Comparison of ENCODE assay signal across 12 cellular contexts in genomic region chr2:65024149-65024829, GRCh38. TPM values are rescaled to one million over a fixed set of nuclear protein-coding genes. Genes with fewer than 3 reads are reported as not detected.
A peak's percentile ranks its signal among the peaks of the same experiment; 100 is the strongest.
DNase-seq lines count a peak whose midpoint lies in the region; ATAC-seq and TF ChIP-seq lines count a peak whose summit lies in the region.
"Had no signal": no experiment of that assay in that cellular context is flagged by ENCODE, and none has a peak within 500 bp of the region (broad histone marks: within the 10 kb centered on the region; RNA-seq: fewer than 3 reads in every experiment).

No MANE protein-coding gene starts in this region.

- H3K4me1 Mint-ChIP-seq in naive B cell = peaks cover 22 to 59% (median 48%) of the 10 kb centered on the region in 3 donors
- H3K4me1 Mint-ChIP-seq in activated CD8-positive, alpha-beta T cell treated with anti-CD3 and anti-CD28 coated beads, Interleukin-2, amount 10 ng/mL, durations not matched to agents 7 days and 5 days (ENCODE audit: low read depth) = peaks cover 6% of the 10 kb centered on the region
- peaks cover 13% of the 10 kb centered on the region for H3K4me1 Mint-ChIP-seq in activated T-helper 1 cell treated with anti-CD3 and anti-CD28 coated beads, Interleukin-12 subunit alpha, Interleukin-12 subunit beta, Interleukin-2, Interleukin-4 antibody, amounts not matched to agents 30 ng/mL and 10 ng/mL and 1 ng/mL, durations not matched to agents 14 hours and 24 hours and 36 hours (ENCODE audit: low read depth)

- H3K9me3 ChIP-seq in DND-41 (ENCODE audit: insufficient read depth, low read length, severe bottlenecking) (no peaks in the 10 kb centered on the region), MG63 (no peaks in the 10 kb centered on the region)
- H3K9me3 ChIP-seq: heart right ventricle had no signal

- no peaks in the 10 kb centered on the region for H3K4me1 ChIP-seq in DND-41 (ENCODE audit: insufficient read depth, low read length)

- peak overlapping the region in 5 of 8 donors; percentile 6 to 61 (median 52) for H3K4me3 Mint-ChIP-seq in naive B cell
- no peak overlapping the region for H3K4me3 Mint-ChIP-seq in activated CD8-positive, alpha-beta T cell treated with anti-CD3 and anti-CD28 coated beads, Interleukin-2, amount 10 ng/mL, durations not matched to agents 7 days and 5 days
- no peak overlapping the region for H3K4me3 Mint-ChIP-seq in activated T-helper 1 cell treated with anti-CD3 and anti-CD28 coated beads, Interleukin-12 subunit alpha, Interleukin-12 subunit beta, Interleukin-2, Interleukin-4 antibody, amounts not matched to agents 30 ng/mL and 10 ng/mL and 1 ng/mL, durations not matched to agents 14 hours and 24 hours and 36 hours

- intact Hi-C loops in activated T-helper 1 cell treated with anti-CD3 and anti-CD28 coated beads, Interleukin-12 subunit alpha, Interleukin-12 subunit beta, Interleukin-2, Interleukin-4 antibody, amounts not matched to agents 30 ng/mL and 10 ng/mL and 1 ng/mL, durations not matched to agents 14 hours and 24 hours and 36 hours (cut with micrococcal nuclease) = no loop called here

- POLR2A ChIA-PET in activated CD8-positive, alpha-beta T cell treated with anti-CD3 and anti-CD28 coated beads, Interleukin-2, amount 10 ng/mL, durations not matched to agents 7 days and 5 days (lab: Charles Lee) = no interaction called here

- no peak for DNase-seq in DND-41
- peak; percentile 43 for DNase-seq in MG63
- peak; percentile 87 for DNase-seq in brain microvascular endothelial cell
- DNase-seq in naive B cell = no peak
- DNase-seq in activated CD8-positive, alpha-beta T cell treated with anti-CD3 and anti-CD28 coated beads, Interleukin-2, amount 10 ng/mL, durations not matched to agents 7 days and 5 days = no peak
- DNase-seq in activated T-helper 1 cell treated with anti-CD3 and anti-CD28 coated beads, Interleukin-12 subunit alpha, Interleukin-12 subunit beta, Interleukin-2, Interleukin-4 antibody, amounts not matched to agents 30 ng/mL and 10 ng/mL and 1 ng/mL, durations not matched to agents 14 hours and 24 hours and 36 hours (ENCODE audit: low spot score) = no peak
- DNase-seq in SHP77 (lab: John Stamatoyannopoulos, UW) = no peak
- DNase-seq: heart right ventricle, SW 1271 had no signal

- no peak overlapping the region for H3K9ac ChIP-seq in DND-41 (ENCODE audit: low read depth, low read length)

- in situ Hi-C loops in brain microvascular endothelial cell (cut with HindIII; ENCODE audit: low pct_ligation_motif_present, low sequenced_read_pairs) = no loop called here

- H3K36me3 Mint-ChIP-seq in naive B cell = peaks cover 4 to 29% of the 10 kb centered on the region in 2 donors
- peaks cover 34% of the 10 kb centered on the region for H3K36me3 Mint-ChIP-seq in activated CD8-positive, alpha-beta T cell treated with anti-CD3 and anti-CD28 coated beads, Interleukin-2, amount 10 ng/mL, durations not matched to agents 7 days and 5 days (ENCODE audit: low read depth)
- peaks cover 14% of the 10 kb centered on the region for H3K36me3 Mint-ChIP-seq in activated T-helper 1 cell treated with anti-CD3 and anti-CD28 coated beads, Interleukin-12 subunit alpha, Interleukin-12 subunit beta, Interleukin-2, Interleukin-4 antibody, amounts not matched to agents 30 ng/mL and 10 ng/mL and 1 ng/mL, durations not matched to agents 14 hours and 24 hours and 36 hours (ENCODE audit: low read depth)

- H3K27ac Mint-ChIP-seq in naive B cell = peak overlapping the region; percentile 11 to 93 (median 66)
- H3K27ac Mint-ChIP-seq in activated CD8-positive, alpha-beta T cell treated with anti-CD3 and anti-CD28 coated beads, Interleukin-2, amount 10 ng/mL, durations not matched to agents 7 days and 5 days = no peak overlapping the region
- H3K27ac Mint-ChIP-seq in activated T-helper 1 cell treated with anti-CD3 and anti-CD28 coated beads, Interleukin-12 subunit alpha, Interleukin-12 subunit beta, Interleukin-2, Interleukin-4 antibody, amounts not matched to agents 30 ng/mL and 10 ng/mL and 1 ng/mL, durations not matched to agents 14 hours and 24 hours and 36 hours = no peak overlapping the region

- no peak overlapping the region for H3K4me2 ChIP-seq in DND-41 (ENCODE audit: insufficient read depth, low read length)

- H3K27me3 Mint-ChIP-seq in naive B cell = no peaks in the 10 kb centered on the region
- no peaks in the 10 kb centered on the region for H3K27me3 Mint-ChIP-seq in activated CD8-positive, alpha-beta T cell treated with anti-CD3 and anti-CD28 coated beads, Interleukin-2, amount 10 ng/mL, durations not matched to agents 7 days and 5 days (ENCODE audit: low read depth)
- H3K27me3 Mint-ChIP-seq in activated T-helper 1 cell treated with anti-CD3 and anti-CD28 coated beads, Interleukin-12 subunit alpha, Interleukin-12 subunit beta, Interleukin-2, Interleukin-4 antibody, amounts not matched to agents 30 ng/mL and 10 ng/mL and 1 ng/mL, durations not matched to agents 14 hours and 24 hours and 36 hours (ENCODE audit: insufficient read depth) = no peaks in the 10 kb centered on the region

- ATAC-seq in DND-41 (ENCODE audit: insufficient read depth, low read depth) (peak; percentile 21; the same call in 1 of the 3 replicates), naive B cell (ENCODE audit: low read depth in 2 of 2) (no peak), HG02623 (IDR thresholded peaks at IDR 0.05; ENCODE audit: unreplicated experiment) (no peak)
- ATAC-seq in activated CD8-positive, alpha-beta T cell treated with anti-CD3 and anti-CD28 coated beads, Interleukin-2, amount 10 ng/mL, durations not matched to agents 7 days and 5 days = no peak
- ATAC-seq: heart right ventricle had no signal

- H3K79me2 ChIP-seq in DND-41 (ENCODE audit: insufficient read depth, low read length) = peaks cover 2% of the 10 kb centered on the region; the same call in 1 of the 2 replicates

- no peak overlapping the region for H2AFZ ChIP-seq in DND-41 (ENCODE audit: low read depth, low read length)

- H3K27me3 ChIP-seq in DND-41 (ENCODE audit: insufficient read depth, low read length, poor library complexity) (no peaks in the 10 kb centered on the region), MG63 (no peaks in the 10 kb centered on the region), brain microvascular endothelial cell (replicated peaks) (no peaks in the 10 kb centered on the region)
- H3K27me3 ChIP-seq: cardiac muscle cell, heart right ventricle had no signal

- peaks cover 27% of the 10 kb centered on the region for H4K20me1 ChIP-seq in DND-41 (ENCODE audit: insufficient read depth, low read length)

- TF ChIP-seq CTCF in DND-41 (IDR thresholded peaks at IDR 0.05; ENCODE audit: borderline replicate concordance, extremely low read depth, low read length, poor library complexity, severe bottlenecking) (no peak), brain microvascular endothelial cell (IDR thresholded peaks at IDR 0.05; ENCODE audit: low read depth, low read length, missing control alignments) (no peak)

- H3K36me3 ChIP-seq in DND-41 (ENCODE audit: insufficient read depth, low read length) (peaks cover 52% of the 10 kb centered on the region), MG63 (peaks cover 25% of the 10 kb centered on the region), brain microvascular endothelial cell (replicated peaks) (no peaks in the 10 kb centered on the region)

- CTCF ChIA-PET in activated CD8-positive, alpha-beta T cell treated with anti-CD3 and anti-CD28 coated beads, Interleukin-2, amount 10 ng/mL, durations not matched to agents 7 days and 5 days (lab: Charles Lee) = interaction anchor here (1.6 kb wide), 1 partner anchor 106 kb away, joined by 5 read pairs; no protein-coding TSS in a partner anchor

- no peaks in the 10 kb centered on the region for H3K9me3 Mint-ChIP-seq in naive B cell
- H3K9me3 Mint-ChIP-seq in activated CD8-positive, alpha-beta T cell treated with anti-CD3 and anti-CD28 coated beads, Interleukin-2, amount 10 ng/mL, durations not matched to agents 7 days and 5 days (ENCODE audit: insufficient read depth) = no peaks in the 10 kb centered on the region
- H3K9me3 Mint-ChIP-seq in activated T-helper 1 cell treated with anti-CD3 and anti-CD28 coated beads, Interleukin-12 subunit alpha, Interleukin-12 subunit beta, Interleukin-2, Interleukin-4 antibody, amounts not matched to agents 30 ng/mL and 10 ng/mL and 1 ng/mL, durations not matched to agents 14 hours and 24 hours and 36 hours = no peaks in the 10 kb centered on the region

- H3K4me3 ChIP-seq in DND-41 (ENCODE audit: low read depth in 1 of 2, low read length in 2 of 2) (no peak overlapping the region), MG63 (no peak overlapping the region), brain microvascular endothelial cell (ENCODE audit: low read depth, low read length) (no peak overlapping the region)
- H3K4me3 ChIP-seq: cardiac muscle cell, heart right ventricle had no signal

- H3K27ac ChIP-seq in DND-41 (ENCODE audit: low read length) (peak overlapping the region; percentile 11; the same call in 1 of the 2 replicates), brain microvascular endothelial cell (peak overlapping the region; percentile 67)
- H3K27ac ChIP-seq: cardiac muscle cell, heart right ventricle, HL-60 had no signal

RNA-seq across cellular contexts. Expression of gene CEP68, which starts 31.9 kb away (rescaled TPM):
- 4.5 and 4.9 TPM in 2 replicates for total RNA-seq in MG63 (2014; rRNA removed; shearing (Covaris generic); ENCODE audit: low replicate concordance)
- 10 to 100 TPM; 16.6 to 21.0 (median 18.6) TPM for polyA plus RNA-seq in naive B cell (ENCODE audit: low read depth in 6 of 6)
- 1 to 10 TPM; 8.1 to 9.7 TPM for total RNA-seq in activated CD8-positive, alpha-beta T cell treated with anti-CD3 and anti-CD28 coated beads, Interleukin-2, amount 10 ng/mL, durations not matched to agents 7 days and 5 days
- 4.0 and 5.5 TPM in 2 replicates for total RNA-seq in activated T-helper 1 cell treated with anti-CD3 and anti-CD28 coated beads, Interleukin-12 subunit alpha, Interleukin-12 subunit beta, Interleukin-2, Interleukin-4 antibody, amounts not matched to agents 30 ng/mL and 10 ng/mL and 1 ng/mL, durations not matched to agents 14 hours and 24 hours and 36 hours

RNA-seq across cellular contexts. Expression of gene SLC1A4, which starts 35.1 kb away (rescaled TPM):
- 18.6 and 21.1 TPM in 2 replicates for total RNA-seq in MG63 (2014; rRNA removed; shearing (Covaris generic); ENCODE audit: low replicate concordance)
- polyA plus RNA-seq in naive B cell (ENCODE audit: low read depth in 6 of 6) = 1 to 10 TPM; 2.1 to 5.8 (median 3.0) TPM
- total RNA-seq in activated CD8-positive, alpha-beta T cell treated with anti-CD3 and anti-CD28 coated beads, Interleukin-2, amount 10 ng/mL, durations not matched to agents 7 days and 5 days = 10 to 100 TPM; 48.8 to 50.1 TPM
- 14.4 and 15.1 TPM in 2 replicates for total RNA-seq in activated T-helper 1 cell treated with anti-CD3 and anti-CD28 coated beads, Interleukin-12 subunit alpha, Interleukin-12 subunit beta, Interleukin-2, Interleukin-4 antibody, amounts not matched to agents 30 ng/mL and 10 ng/mL and 1 ng/mL, durations not matched to agents 14 hours and 24 hours and 36 hours

Comparison
In these comparisons a context has a peak if more than half of its experiments do, and no peak if none do; other contexts are left out.
1. DNase-seq: peak in MG63 (single experiment) and brain microvascular endothelial cell (single experiment); none in DND-41 (single experiment), naive B cell (single experiment), activated CD8-positive, alpha-beta T cell treated with anti-CD3 and anti-CD28 coated beads, Interleukin-2, amount 10 ng/mL, durations not matched to agents 7 days and 5 days (single experiment), activated T-helper 1 cell treated with anti-CD3 and anti-CD28 coated beads, Interleukin-12 subunit alpha, Interleukin-12 subunit beta, Interleukin-2, Interleukin-4 antibody, amounts not matched to agents 30 ng/mL and 10 ng/mL and 1 ng/mL, durations not matched to agents 14 hours and 24 hours and 36 hours (single experiment) and SHP77 (0 of 2).
2. H3K27ac Mint-ChIP-seq: peak in naive B cell (6 of 6); none in activated CD8-positive, alpha-beta T cell treated with anti-CD3 and anti-CD28 coated beads, Interleukin-2, amount 10 ng/mL, durations not matched to agents 7 days and 5 days (single experiment) and activated T-helper 1 cell treated with anti-CD3 and anti-CD28 coated beads, Interleukin-12 subunit alpha, Interleukin-12 subunit beta, Interleukin-2, Interleukin-4 antibody, amounts not matched to agents 30 ng/mL and 10 ng/mL and 1 ng/mL, durations not matched to agents 14 hours and 24 hours and 36 hours (single experiment).
3. H3K4me3 Mint-ChIP-seq: peak in naive B cell (5 of 8); none in activated CD8-positive, alpha-beta T cell treated with anti-CD3 and anti-CD28 coated beads, Interleukin-2, amount 10 ng/mL, durations not matched to agents 7 days and 5 days (single experiment) and activated T-helper 1 cell treated with anti-CD3 and anti-CD28 coated beads, Interleukin-12 subunit alpha, Interleukin-12 subunit beta, Interleukin-2, Interleukin-4 antibody, amounts not matched to agents 30 ng/mL and 10 ng/mL and 1 ng/mL, durations not matched to agents 14 hours and 24 hours and 36 hours (single experiment).